In the genomic region with DNA sequence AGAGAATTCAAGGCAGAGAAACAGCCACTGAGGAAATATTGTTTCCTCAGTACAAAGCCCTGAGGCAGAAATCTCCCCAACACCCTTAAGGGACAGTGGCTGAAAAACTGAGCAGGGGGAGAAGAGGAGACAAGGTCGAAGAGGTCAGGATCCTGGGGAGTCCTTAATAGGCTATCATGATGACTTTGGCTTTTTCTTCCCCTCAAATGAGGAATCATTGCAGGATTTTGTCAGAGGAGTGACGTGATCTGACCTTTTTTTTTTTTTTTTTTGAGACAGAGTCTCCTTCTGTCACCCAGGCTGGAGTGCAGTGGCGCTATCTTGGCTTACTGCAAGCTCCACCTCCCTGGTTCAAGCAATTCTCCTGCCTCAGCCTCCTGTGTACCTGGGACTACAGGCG, we compare ENCODE assay signal across 15 cellular contexts. TPM values are rescaled to one million over a fixed set of nuclear protein-coding genes. Genes with fewer than 3 reads are reported as not detected.
DNase-seq lines count a peak whose midpoint lies in the region; ATAC-seq and TF ChIP-seq lines count a peak whose summit lies in the region.
"Had no signal": no experiment of that assay in that cellular context is flagged by ENCODE, and none has a peak within 500 bp of the region (broad histone marks: within the 10 kb centered on the region; RNA-seq: fewer than 3 reads in every experiment).

No MANE protein-coding gene starts in this region.

- DNase-seq in activated T-cell treated with anti-CD3 and anti-CD28 coated beads, Interleukin-2, amount 50 U/mL, for 24 hours = no peak
- no peak for DNase-seq in activated T-cell treated with anti-CD3 and anti-CD28 coated beads, Interleukin-2, amount 50 U/mL, for 4 hours
- DNase-seq in activated T-helper 1 cell treated with anti-CD3 and anti-CD28 coated beads, Interleukin-12 subunit alpha, Interleukin-12 subunit beta, Interleukin-2, Interleukin-4 antibody, amounts not matched to agents 30 ng/mL and 10 ng/mL and 1 ng/mL, durations not matched to agents 14 hours and 24 hours and 36 hours (ENCODE audit: low spot score) = no peak
- DNase-seq in fibroblast of lung (ENCODE audit: low read depth in 2 of 2) (no peak), stomach (no peak), GM13976 (ENCODE audit: low spot score) (no peak), LoVo (ENCODE audit: low spot score) (no peak)
- DNase-seq: DMS79 treated with DMSO at 0.1 percent for 48 hours, midbrain, NCI-H146, NCI-H526, testis had no signal

- TF ChIP-seq CTCF in fibroblast of lung (conservative IDR thresholded peaks at IDR 0.05 in 1 of 2, IDR thresholded peaks at IDR 0.05 in 1 of 2; ENCODE audit: low read depth in 1 of 2, low read length in 2 of 2) (no peak), stomach (IDR thresholded peaks at IDR 0.05) (no peak), GM13976 (IDR thresholded peaks at IDR 0.05; ENCODE audit: borderline replicate concordance, control extremely low read depth, extremely low read depth, insufficient read depth, missing control alignments) (no peak)

- no peak for TF ChIP-seq EP300 in stomach (IDR thresholded peaks at IDR 0.05)

- no peaks in the 10 kb centered on the region for H3K27me3 Mint-ChIP-seq in activated T-cell treated with anti-CD3 and anti-CD28 coated beads, Interleukin-2, amount 50 U/mL, for 24 hours
- H3K27me3 Mint-ChIP-seq in activated T-cell treated with anti-CD3 and anti-CD28 coated beads, Interleukin-2, amount 50 U/mL, for 4 hours (ENCODE audit: low read depth) = no peaks in the 10 kb centered on the region
- H3K27me3 Mint-ChIP-seq in activated T-helper 1 cell treated with anti-CD3 and anti-CD28 coated beads, Interleukin-12 subunit alpha, Interleukin-12 subunit beta, Interleukin-2, Interleukin-4 antibody, amounts not matched to agents 30 ng/mL and 10 ng/mL and 1 ng/mL, durations not matched to agents 14 hours and 24 hours and 36 hours (ENCODE audit: insufficient read depth) = no peaks in the 10 kb centered on the region

- no peaks in the 10 kb centered on the region for H4K20me1 ChIP-seq in fibroblast of lung (ENCODE audit: control insufficient read depth, extremely low read depth, insufficient read depth, low read length)

- in situ Hi-C loops in GM13976 (cut with MboI; ENCODE audit: low sequenced_read_pairs, unreplicated experiment) = no loop called here

- peaks cover 14% of the 10 kb centered on the region for H3K36me3 ChIP-seq in fibroblast of lung (ENCODE audit: control insufficient read depth, insufficient read depth, low read length)
- H3K36me3 ChIP-seq in stomach = peaks cover 6 to 31% (median 17%) of the 10 kb centered on the region in 4 donors

- no peak for ATAC-seq in activated T-cell treated with anti-CD3 and anti-CD28 coated beads, Interleukin-2, amount 50 U/mL, for 4 hours
- no peak for ATAC-seq in HG03095 (IDR thresholded peaks at IDR 0.05; ENCODE audit: unreplicated experiment)
- ATAC-seq: activated CD4-positive, CD25-positive, alpha-beta regulatory T cell treated with anti-CD3 and anti-CD28 coated beads, Interleukin-2, amount 50 U/mL, for 24 hours had no signal

- H3K27ac Mint-ChIP-seq in activated T-cell treated with anti-CD3 and anti-CD28 coated beads, Interleukin-2, amount 50 U/mL, for 24 hours = peak overlapping the region; percentile 38
- H3K27ac Mint-ChIP-seq in activated T-helper 1 cell treated with anti-CD3 and anti-CD28 coated beads, Interleukin-12 subunit alpha, Interleukin-12 subunit beta, Interleukin-2, Interleukin-4 antibody, amounts not matched to agents 30 ng/mL and 10 ng/mL and 1 ng/mL, durations not matched to agents 14 hours and 24 hours and 36 hours = peak overlapping the region; percentile 36

- peaks cover 51% of the 10 kb centered on the region for H3K4me1 Mint-ChIP-seq in activated T-cell treated with anti-CD3 and anti-CD28 coated beads, Interleukin-2, amount 50 U/mL, for 24 hours (ENCODE audit: low read depth)
- H3K4me1 Mint-ChIP-seq in activated T-cell treated with anti-CD3 and anti-CD28 coated beads, Interleukin-2, amount 50 U/mL, for 4 hours (ENCODE audit: low read depth) = peaks cover 62% of the 10 kb centered on the region
- H3K4me1 Mint-ChIP-seq in activated T-helper 1 cell treated with anti-CD3 and anti-CD28 coated beads, Interleukin-12 subunit alpha, Interleukin-12 subunit beta, Interleukin-2, Interleukin-4 antibody, amounts not matched to agents 30 ng/mL and 10 ng/mL and 1 ng/mL, durations not matched to agents 14 hours and 24 hours and 36 hours (ENCODE audit: low read depth) = peaks cover 48% of the 10 kb centered on the region

- H3K27me3 ChIP-seq in fibroblast of lung (ENCODE audit: control insufficient read depth, insufficient read depth, low read length) (no peaks in the 10 kb centered on the region), stomach (no peaks in the 10 kb centered on the region)
- H3K27me3 ChIP-seq: testis had no signal

- H3K9me3 ChIP-seq in fibroblast of lung (ENCODE audit: control insufficient read depth, insufficient read depth, low read depth, low read length) (no peaks in the 10 kb centered on the region), stomach (no peaks in the 10 kb centered on the region)
- H3K9me3 ChIP-seq: HAP-1, testis had no signal

- intact Hi-C loops in activated T-helper 1 cell treated with anti-CD3 and anti-CD28 coated beads, Interleukin-12 subunit alpha, Interleukin-12 subunit beta, Interleukin-2, Interleukin-4 antibody, amounts not matched to agents 30 ng/mL and 10 ng/mL and 1 ng/mL, durations not matched to agents 14 hours and 24 hours and 36 hours (cut with micrococcal nuclease) = no loop called here
- intact Hi-C loops in stomach (cut with DNase I; ENCODE audit: low total_unique reads) = no loop called here

- no peak overlapping the region for H3K9ac ChIP-seq in fibroblast of lung (ENCODE audit: insufficient read depth, low read length)

- no peak overlapping the region for H2AFZ ChIP-seq in fibroblast of lung (ENCODE audit: low read length)

- peak overlapping the region; percentile 76 for H3K27ac ChIP-seq in fibroblast of lung (ENCODE audit: insufficient read depth, low read length)
- peak overlapping the region in 3 of 5 donors; percentile 49 to 98 (median 55) for H3K27ac ChIP-seq in stomach
- H3K27ac ChIP-seq: testis had no signal

- H3K4me2 ChIP-seq in fibroblast of lung (ENCODE audit: extremely low read depth, insufficient read depth, low read length) = no peak overlapping the region

- no peak overlapping the region for H3K4me3 ChIP-seq in fibroblast of lung (replicated peaks in 1 of 4; ENCODE audit: control extremely low read depth in 1 of 4, insufficient read depth in 1 of 4, low read depth in 3 of 4, low read length in 4 of 4)
- H3K4me3 ChIP-seq in stomach = no peak overlapping the region
- H3K4me3 ChIP-seq: HAP-1, testis had no signal

- peaks cover 80% of the 10 kb centered on the region for H3K36me3 Mint-ChIP-seq in activated T-cell treated with anti-CD3 and anti-CD28 coated beads, Interleukin-2, amount 50 U/mL, for 24 hours (ENCODE audit: low read depth)
- H3K36me3 Mint-ChIP-seq in activated T-cell treated with anti-CD3 and anti-CD28 coated beads, Interleukin-2, amount 50 U/mL, for 4 hours (ENCODE audit: insufficient read depth) = peaks cover 28% of the 10 kb centered on the region
- H3K36me3 Mint-ChIP-seq in activated T-helper 1 cell treated with anti-CD3 and anti-CD28 coated beads, Interleukin-12 subunit alpha, Interleukin-12 subunit beta, Interleukin-2, Interleukin-4 antibody, amounts not matched to agents 30 ng/mL and 10 ng/mL and 1 ng/mL, durations not matched to agents 14 hours and 24 hours and 36 hours (ENCODE audit: low read depth) = peaks cover 33% of the 10 kb centered on the region

- H3K4me3 Mint-ChIP-seq in activated T-cell treated with anti-CD3 and anti-CD28 coated beads, Interleukin-2, amount 50 U/mL, for 24 hours = no peak overlapping the region
- H3K4me3 Mint-ChIP-seq in activated T-cell treated with anti-CD3 and anti-CD28 coated beads, Interleukin-2, amount 50 U/mL, for 4 hours = no peak overlapping the region
- H3K4me3 Mint-ChIP-seq in activated T-helper 1 cell treated with anti-CD3 and anti-CD28 coated beads, Interleukin-12 subunit alpha, Interleukin-12 subunit beta, Interleukin-2, Interleukin-4 antibody, amounts not matched to agents 30 ng/mL and 10 ng/mL and 1 ng/mL, durations not matched to agents 14 hours and 24 hours and 36 hours = no peak overlapping the region

- H3K4me1 ChIP-seq in fibroblast of lung (ENCODE audit: control insufficient read depth, extremely low read depth, insufficient read depth, low read length) = peaks cover 19% of the 10 kb centered on the region
- H3K4me1 ChIP-seq in stomach = peaks cover 25 to 89% (median 58%) of the 10 kb centered on the region in 4 donors

- H3K79me2 ChIP-seq in fibroblast of lung (ENCODE audit: control insufficient read depth, insufficient read depth, low read length) = peaks cover 98% of the 10 kb centered on the region

- H3K9me3 Mint-ChIP-seq in activated T-cell treated with anti-CD3 and anti-CD28 coated beads, Interleukin-2, amount 50 U/mL, for 24 hours = no peaks in the 10 kb centered on the region
- no peaks in the 10 kb centered on the region for H3K9me3 Mint-ChIP-seq in activated T-cell treated with anti-CD3 and anti-CD28 coated beads, Interleukin-2, amount 50 U/mL, for 4 hours
- H3K9me3 Mint-ChIP-seq in activated T-helper 1 cell treated with anti-CD3 and anti-CD28 coated beads, Interleukin-12 subunit alpha, Interleukin-12 subunit beta, Interleukin-2, Interleukin-4 antibody, amounts not matched to agents 30 ng/mL and 10 ng/mL and 1 ng/mL, durations not matched to agents 14 hours and 24 hours and 36 hours = no peaks in the 10 kb centered on the region

- WGBS in stomach, 5 donors = 64 to 82% (median 73%) methylated on average over 4 of the region's 4 CpGs

- TF ChIP-seq POLR2A in stomach (IDR thresholded peaks at IDR 0.05) = no peak

RNA-seq across cellular contexts. Expression of gene MAP7D1, which starts 10.2 kb away (rescaled TPM):
- total RNA-seq in activated T-cell treated with anti-CD3 and anti-CD28 coated beads, Interleukin-2, amount 50 U/mL, for 4 hours = 100 to 1,000 TPM; 162 to 182 (median 164) TPM
- total RNA-seq in activated T-helper 1 cell treated with anti-CD3 and anti-CD28 coated beads, Interleukin-12 subunit alpha, Interleukin-12 subunit beta, Interleukin-2, Interleukin-4 antibody, amounts not matched to agents 30 ng/mL and 10 ng/mL and 1 ng/mL, durations not matched to agents 14 hours and 24 hours and 36 hours = 167 and 169 TPM in 2 replicates
- 52.6 and 78.4 TPM in 2 replicates for total RNA-seq in fibroblast of lung
- polyA plus RNA-seq in fibroblast of lung = 70.6 and 91.2 TPM in 2 replicates
- 113 and 136 TPM in 2 replicates for polyA plus RNA-seq in fibroblast of lung (2012)
- 117 and 164 TPM in 2 replicates for polyA minus RNA-seq in fibroblast of lung (ENCODE audit: low replicate concordance)
- 100 to 1,000 TPM in 2 of 5 donors, 10 to 100 TPM in 3; 14.6 to 164 (median 40.3) TPM for total RNA-seq in stomach
- 10 to 100 TPM; 36.7 to 42.8 (median 42.4) TPM for polyA plus RNA-seq in stomach

RNA-seq across cellular contexts. Expression of gene TRAPPC3, which starts 16.9 kb away (rescaled TPM):
- 10 to 100 TPM; 64.2 to 69.6 (median 65.9) TPM for total RNA-seq in activated T-cell treated with anti-CD3 and anti-CD28 coated beads, Interleukin-2, amount 50 U/mL, for 4 hours
- total RNA-seq in activated T-helper 1 cell treated with anti-CD3 and anti-CD28 coated beads, Interleukin-12 subunit alpha, Interleukin-12 subunit beta, Interleukin-2, Interleukin-4 antibody, amounts not matched to agents 30 ng/mL and 10 ng/mL and 1 ng/mL, durations not matched to agents 14 hours and 24 hours and 36 hours = 74.2 and 74.4 TPM in 2 replicates
- 70.6 and 88.5 TPM in 2 replicates for total RNA-seq in fibroblast of lung
- 102 and 105 TPM in 2 replicates for polyA plus RNA-seq in fibroblast of lung
- polyA plus RNA-seq in fibroblast of lung (2012) = 90.0 and 102 TPM in 2 replicates
- 12.7 and 13.7 TPM in 2 replicates for polyA minus RNA-seq in fibroblast of lung (ENCODE audit: low replicate concordance)
- total RNA-seq in stomach = 10 to 100 TPM in 4 of 5 donors, 1 to 10 TPM in 1; 8.9 to 63.9 (median 19.8) TPM
- 10 to 100 TPM; 61.1 to 64.0 (median 62.8) TPM for polyA plus RNA-seq in stomach

RNA-seq across cellular contexts. Expression of gene COL8A2, which starts 41.1 kb away (rescaled TPM):
- total RNA-seq in activated T-cell treated with anti-CD3 and anti-CD28 coated beads, Interleukin-2, amount 50 U/mL, for 4 hours = under 1 TPM; 0.08 to 0.43 (median 0.18) TPM
- 0.08 TPM in 1 of 2 replicates, not detected in the other for total RNA-seq in activated T-helper 1 cell treated with anti-CD3 and anti-CD28 coated beads, Interleukin-12 subunit alpha, Interleukin-12 subunit beta, Interleukin-2, Interleukin-4 antibody, amounts not matched to agents 30 ng/mL and 10 ng/mL and 1 ng/mL, durations not matched to agents 14 hours and 24 hours and 36 hours
- 18.5 and 31.0 TPM in 2 replicates for total RNA-seq in fibroblast of lung
- polyA plus RNA-seq in fibroblast of lung = 2.9 and 5.2 TPM in 2 replicates
- 3.1 and 5.8 TPM in 2 replicates for polyA plus RNA-seq in fibroblast of lung (2012)
- polyA minus RNA-seq in fibroblast of lung (ENCODE audit: low replicate concordance) = 3.4 and 6.5 TPM in 2 replicates
- total RNA-seq in stomach = 10 to 100 TPM in 1 of 5 donors, 1 to 10 TPM in 4; 3.5 to 19.2 (median 5.5) TPM
- polyA plus RNA-seq in stomach = 1 to 10 TPM in 2 of 3 donors, under 1 TPM in 1; 0.92 to 5.0 (median 2.0) TPM

RNA-seq across cellular contexts. Expression of gene THRAP3, which starts 58.1 kb away (rescaled TPM):
- total RNA-seq in activated T-cell treated with anti-CD3 and anti-CD28 coated beads, Interleukin-2, amount 50 U/mL, for 4 hours = 100 to 1,000 TPM; 134 to 145 (median 142) TPM
- 147 and 154 TPM in 2 replicates for total RNA-seq in activated T-helper 1 cell treated with anti-CD3 and anti-CD28 coated beads, Interleukin-12 subunit alpha, Interleukin-12 subunit beta, Interleukin-2, Interleukin-4 antibody, amounts not matched to agents 30 ng/mL and 10 ng/mL and 1 ng/mL, durations not matched to agents 14 hours and 24 hours and 36 hours
- total RNA-seq in fibroblast of lung (67.5 and 92.5 TPM in 2 replicates), stomach (10 to 100 TPM; 26.4 to 97.9 (median 61.3) TPM)
- polyA plus RNA-seq in fibroblast of lung (96.4 and 97.5 TPM in 2 replicates), stomach (10 to 100 TPM; 22.2 to 28.0 (median 26.9) TPM)
- polyA plus RNA-seq in fibroblast of lung (2012) = 69.5 and 80.1 TPM in 2 replicates
- 46.3 and 51.7 TPM in 2 replicates for polyA minus RNA-seq in fibroblast of lung (ENCODE audit: low replicate concordance)
